In the genomic region with DNA sequence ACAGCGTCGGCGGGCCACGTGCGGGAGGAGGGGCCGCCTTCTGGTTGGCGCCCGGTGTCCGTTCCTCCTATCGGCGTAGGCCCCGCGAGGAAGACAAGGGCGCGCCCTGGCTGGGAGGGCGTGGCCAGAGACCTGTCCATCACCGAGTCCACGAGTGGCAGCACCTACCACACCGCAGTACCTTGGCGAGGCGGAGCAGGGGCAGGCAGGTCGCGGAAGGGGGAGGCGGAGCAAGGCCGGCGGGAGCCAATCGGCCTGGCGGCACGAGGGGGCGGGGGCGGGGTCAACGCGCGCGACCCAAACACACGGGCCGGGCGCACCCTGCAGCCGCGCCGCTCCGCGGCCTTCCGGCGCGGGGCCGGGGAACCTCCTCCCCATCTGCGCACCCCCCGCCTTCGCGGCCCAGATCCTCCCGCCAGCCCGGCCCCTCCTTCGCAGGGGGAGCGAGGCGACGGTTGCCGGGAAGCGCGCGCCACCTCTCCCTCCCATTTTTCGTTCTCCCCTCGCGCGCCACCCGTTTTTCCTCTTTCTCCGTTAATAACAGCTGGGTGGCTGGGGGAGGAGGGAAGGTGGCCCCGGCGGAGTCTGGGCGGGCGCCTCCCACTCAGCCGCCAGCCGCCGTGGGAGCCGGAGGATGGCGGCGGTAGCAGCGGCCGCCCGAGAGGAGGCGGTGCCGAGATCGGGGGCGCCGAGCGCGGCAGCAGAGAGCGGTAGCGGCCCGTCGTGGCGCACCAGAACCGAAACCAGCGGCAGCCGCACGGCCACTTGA, we compare ENCODE assay signal across 8 cellular contexts. TPM values are rescaled to one million over a fixed set of nuclear protein-coding genes. Genes with fewer than 3 reads are reported as not detected.
DNase-seq lines count a peak whose midpoint lies in the region; ATAC-seq and TF ChIP-seq lines count a peak whose summit lies in the region.

TSS of gene ZNRF2 (plus strand) at position 300 of the 769 bp plus-strand sequence. CDS start 761 bp downstream, outside the sequence.

- H3K36me3 ChIP-seq in IMR-90 (ENCODE audit: control insufficient read depth, insufficient read depth, low read length): no peaks in the 10 kb centered on the region
- H3K36me3 ChIP-seq in OCI-LY7 (ENCODE audit: insufficient read depth, low read length): no peaks in the 10 kb centered on the region

- peak; percentile 94 for DNase-seq in DMS114 treated with DMSO at 0.1 percent for 48 hours (lab: John Stamatoyannopoulos, UW; ENCODE audit: unreplicated experiment)
- DNase-seq in IMR-90: peak; percentile 95
- peak; percentile 100 for DNase-seq in OCI-LY7 (ENCODE audit: low spot score)
- DNase-seq in activated T-cell treated with anti-CD3 and anti-CD28 coated beads for 4 hours: peak; percentile 93
- DNase-seq in epithelial cell of prostate (ENCODE audit: low read depth, low spot score): peak; percentile 99
- peak; percentile 99 for DNase-seq in mucosa of gallbladder (ENCODE audit: low spot score)
- DNase-seq in stimulated activated CD8-positive, alpha-beta memory T cell treated with anti-CD3 and anti-CD28 coated beads, Interleukin-4, amount 100 ng/mL, for 4 hours (ENCODE audit: low read depth in 2 of 2, low spot score in 1 of 2): peak; percentile 93 to 99

- no peak within 1 kb of the TSS for H3K18ac ChIP-seq in IMR-90 (ENCODE audit: low read depth, low read length)

- peak within 1 kb of the TSS; percentile 43 for H3K4me2 ChIP-seq in IMR-90 (ENCODE audit: low read depth, low read length)
- peak within 1 kb of the TSS; percentile 82 for H3K4me2 ChIP-seq in OCI-LY7 (ENCODE audit: low read length)

- H3K4me3 ChIP-seq in IMR-90 (ENCODE audit: insufficient read depth, low read depth, low read length): peak within 1 kb of the TSS; percentile 77
- peak within 1 kb of the TSS; percentile 81 for H3K4me3 ChIP-seq in OCI-LY7 (ENCODE audit: low read depth, low read length, poor library complexity, severe bottlenecking)

- H3K9me2 ChIP-seq in OCI-LY7 (ENCODE audit: insufficient read depth, low read length): no peaks in the 10 kb centered on the region

- TF ChIP-seq CTCF in IMR-90 (conservative IDR thresholded peaks at IDR 0.05; ENCODE audit: low read depth, low read length) (peak; percentile 47), OCI-LY7 (conservative IDR thresholded peaks at IDR 0.05; ENCODE audit: low read length) (peak; percentile 61)

- peaks cover 37% of the 10 kb centered on the region for H3K79me2 ChIP-seq in OCI-LY7 (ENCODE audit: insufficient read depth, low read depth, low read length)

- no peak within 1 kb of the TSS for H2BK20ac ChIP-seq in IMR-90 (ENCODE audit: low read depth, low read length)

- peak within 1 kb of the TSS; percentile 53 for H2BK5ac ChIP-seq in IMR-90 (ENCODE audit: low read depth, low read length, poor library complexity, severe bottlenecking)

- H3K27ac ChIP-seq in IMR-90 (ENCODE audit: insufficient read depth, low read length) (no peak within 1 kb of the TSS; the same call in 1 of the 2 replicates), OCI-LY7 (ENCODE audit: low read depth, low read length, poor library complexity, severe bottlenecking) (peak within 1 kb of the TSS; percentile 85), epithelial cell of prostate (peak within 1 kb of the TSS; percentile 91)

- H4K91ac ChIP-seq in IMR-90 (ENCODE audit: insufficient read depth, low read depth, low read length): no peak within 1 kb of the TSS

- no peak for TF ChIP-seq POLR2A in IMR-90 (IDR thresholded peaks at IDR 0.05; ENCODE audit: low read depth, low read length)

- intact Hi-C loops in IMR-90 (cut with micrococcal nuclease): loop anchor here (2.0 to 5.0 kb wide), 2 partner anchors 63 to 128 kb away; no protein-coding TSS in a partner anchor
- intact Hi-C loops in OCI-LY7 (cut with micrococcal nuclease; ENCODE audit: unreplicated experiment): no loop called here

- H3K23ac ChIP-seq in IMR-90 (ENCODE audit: low read depth, low read length): no peak within 1 kb of the TSS

- WGBS in IMR-90 (ENCODE audit: extremely low coverage in 2 of 2, insufficient read length in 1 of 2), 2 experiments: 1% methylated on average over 39 of the region's 96 CpGs; no CpG with 5 or more reads in 1 of the 2 experiments

- in situ Hi-C loops in IMR-90 (cut with MboI; ENCODE audit: low sequenced_read_pairs): no loop called here

- H2AK5ac ChIP-seq in IMR-90 (ENCODE audit: low read depth, low read length): no peak within 1 kb of the TSS

- BruUV-seq in IMR-90 (replicated peaks; lab: Mats Ljungman, UMichigan) (no TSS peak), OCI-LY7 (replicated peaks; lab: Mats Ljungman, UMichigan) (no TSS peak)

- POLR2A ChIA-PET in IMR-90 (lab: Charles Lee; ENCODE audit: unreplicated experiment) (no interaction called here), OCI-LY7 (lab: Charles Lee) (interaction anchor here (0.6 to 1.9 kb wide), 6 partner anchors 9 to 195 kb away, joined by 3 to 5 read pairs (median 4); no protein-coding TSS in a partner anchor)

- CTCF ChIA-PET in IMR-90 (lab: Yijun Ruan, JAX): no interaction called here
- CTCF ChIA-PET in OCI-LY7 (lab: Charles Lee; ENCODE audit: unreplicated experiment): no interaction called here

- no peak within 1 kb of the TSS for H2BK120ac ChIP-seq in IMR-90 (ENCODE audit: low read depth, low read length)

- no peaks in the 10 kb centered on the region for H3K9me1 ChIP-seq in IMR-90 (ENCODE audit: insufficient read depth, low read length)

- no peaks in the 10 kb centered on the region for H3K79me1 ChIP-seq in IMR-90 (ENCODE audit: low read depth in 1 of 2, low read length in 2 of 2)

- no peak within 1 kb of the TSS for H4K8ac ChIP-seq in IMR-90 (ENCODE audit: low read depth in 2 of 2, low read length in 2 of 2)

- H3K4me1 ChIP-seq in IMR-90 (ENCODE audit: control insufficient read depth, insufficient read depth, low read length): no peaks in the 10 kb centered on the region
- H3K4me1 ChIP-seq in OCI-LY7 (ENCODE audit: insufficient read depth, low read length, poor library complexity, severe bottlenecking): peaks cover 56% of the 10 kb centered on the region

- no peak within 1 kb of the TSS for H3K4ac ChIP-seq in IMR-90 (ENCODE audit: low read depth, low read length)

- no peak within 1 kb of the TSS for H4K5ac ChIP-seq in IMR-90 (ENCODE audit: low read depth, low read length)

- no peak within 1 kb of the TSS; the same call in 1 of the 2 replicates for H3K9ac ChIP-seq in IMR-90 (ENCODE audit: low read depth, low read length)

- 0 out of 2 replicates have a peak, but pooled peaks cover 3% of the 10 kb centered on the region for H3K27me3 ChIP-seq in IMR-90 (ENCODE audit: control insufficient read depth, insufficient read depth, low read length)

- no peak within 1 kb of the TSS for H3K56ac ChIP-seq in IMR-90 (ENCODE audit: extremely low read depth, insufficient read depth, low read length)

- peak within 1 kb of the TSS; percentile 96 for H2AFZ ChIP-seq in IMR-90 (replicated peaks; ENCODE audit: low read length, poor library complexity)
- H2AFZ ChIP-seq in OCI-LY7 (ENCODE audit: low read length): peak within 1 kb of the TSS; percentile 57; the same call in 1 of the 2 replicates

- peak; percentile 15; the same call in 1 of the 2 replicates for TF ChIP-seq RAD21 in IMR-90 (IDR thresholded peaks at IDR 0.05; ENCODE audit: low read length)

- H2BK15ac ChIP-seq in IMR-90 (ENCODE audit: low read depth, low read length): no peak within 1 kb of the TSS

- ATAC-seq in GM21528 (IDR thresholded peaks at IDR 0.05; ENCODE audit: low FRiP score, unreplicated experiment): peak; percentile 87
- ATAC-seq in IMR-90 (ENCODE audit: low read depth): peak; percentile 86

- H4K20me1 ChIP-seq in IMR-90 (ENCODE audit: insufficient read depth, low read length) (no peaks in the 10 kb centered on the region), OCI-LY7 (ENCODE audit: insufficient read depth, low read length) (peaks cover 8% of the 10 kb centered on the region; the same call in 1 of the 2 replicates)

- dilution Hi-C loops in IMR-90 (cut with HindIII; ENCODE audit: low sequenced_read_pairs, unreplicated experiment): no loop called here

- H3K14ac ChIP-seq in IMR-90 (replicated peaks; ENCODE audit: low read depth, low read length): no peak within 1 kb of the TSS

- H3K9me3 ChIP-seq in IMR-90 (ENCODE audit: control insufficient read depth, insufficient read depth, low read length) (no peaks in the 10 kb centered on the region), OCI-LY7 (ENCODE audit: low read length) (no peaks in the 10 kb centered on the region)

- H2AK9ac ChIP-seq in IMR-90 (replicated peaks; ENCODE audit: low read depth, low read length, poor library complexity): peak within 1 kb of the TSS; percentile 65

TF ChIP-seq in IMR-90, 13 proteins besides CTCF, POLR2A, EP300 and RAD21 (continues in another document):
- TF ChIP-seq RCOR1 (IDR thresholded peaks at IDR 0.05; ENCODE audit: insufficient replicate concordance, low read length): no peak
- TF ChIP-seq CEBPB (IDR thresholded peaks at IDR 0.05; ENCODE audit: low read depth, low read length): no peak
- TF ChIP-seq USF2 (IDR thresholded peaks at IDR 0.05; ENCODE audit: low read depth, low read length): peak; percentile 93
- peak; percentile 79; the same call in 1 of the 2 replicates for TF ChIP-seq MAZ (IDR thresholded peaks at IDR 0.05; ENCODE audit: borderline replicate concordance, low read depth, low read length)
- TF ChIP-seq NFE2L2 (IDR thresholded peaks at IDR 0.05; ENCODE audit: low read depth, low read length): 0 out of 2 replicates have a peak, but pooled peaks have one; percentile 3
- TF ChIP-seq MAFK (IDR thresholded peaks at IDR 0.05; ENCODE audit: low read depth, low read length): no peak
- no peak for TF ChIP-seq FOS (IDR thresholded peaks at IDR 0.05; ENCODE audit: low read depth, low read length)
- TF ChIP-seq CHD1 (IDR thresholded peaks at IDR 0.05; ENCODE audit: low read depth, low read length): no peak
- no peak for TF ChIP-seq SMC3 (IDR thresholded peaks at IDR 0.05; ENCODE audit: low read depth, low read length)
- peak; percentile 92 for TF ChIP-seq BHLHE40 (IDR thresholded peaks at IDR 0.05; ENCODE audit: low read depth, low read length)

RNA-seq across cellular contexts. Expression of gene ZNRF2, which starts in this region (rescaled TPM):
- total RNA-seq in IMR-90 (2012; rRNA removed): 0.54 and 0.83 TPM in 2 replicates
- polyA plus RNA-seq in IMR-90 (2012; rRNA removed): 0.31 and 0.33 TPM in 2 replicates
- polyA plus RNA-seq in IMR-90 (2012; cell fraction: cytosol; rRNA removed): 0.12 and 0.34 TPM in 2 replicates
- 0.34 and 0.36 TPM in 2 replicates for polyA plus RNA-seq in IMR-90 (2012; cell fraction: nucleus; rRNA removed; ENCODE audit: low replicate concordance)
- 18.0 and 24.7 TPM in 2 replicates for total RNA-seq in OCI-LY7 (2014; rRNA removed; shearing (Covaris generic))
- 21.2 and 25.7 TPM in 2 replicates for total RNA-seq in OCI-LY7 (2022)
- total RNA-seq in mucosa of gallbladder: 32.8 TPM

Comparison
In these comparisons a context has a peak if more than half of its experiments do, and no peak if none do; other contexts are left out.
1. RNA of gene ZNRF2 (total RNA-seq): 32.8 TPM in mucosa of gallbladder (single experiment) and 18.0 to 25.7 TPM in OCI-LY7; 0.54 to 0.83 TPM in IMR-90; every median in the first group is over 10 times any median in the second.
2. Peak in DNase-seq, ATAC-seq, H3K4me3 ChIP-seq and H3K4me2 ChIP-seq in IMR-90; RNA of the gene not detected or under 1 TPM.
3. Peak in every context shown above with its lines, with median percentiles within 50 percentile points of each other: DNase-seq.